ENCODE assay signal across 15 cellular contexts in the genomic region with DNA sequence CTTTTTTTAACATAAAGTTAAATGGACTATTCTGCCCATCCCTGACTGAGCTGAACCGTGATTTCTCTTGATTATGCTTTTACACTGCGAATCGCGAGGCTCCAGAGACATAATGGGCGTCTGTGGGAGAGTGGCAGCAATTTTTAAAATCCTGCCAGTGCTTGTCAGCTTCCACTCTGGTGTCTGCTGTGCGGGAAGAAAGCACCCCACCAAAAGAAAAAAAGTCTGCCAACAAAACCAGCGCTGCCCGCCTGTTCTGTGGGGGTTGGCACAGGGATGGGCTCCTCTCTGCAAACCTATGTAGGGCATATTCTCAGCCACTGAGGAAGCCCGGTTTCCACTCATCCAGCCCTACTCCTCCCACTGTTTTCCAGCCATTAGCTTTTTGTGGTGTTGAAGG.
DNase-seq lines count a peak whose midpoint lies in the region; ATAC-seq and TF ChIP-seq lines count a peak whose summit lies in the region.
"Had no signal": no experiment of that assay in that cellular context is flagged by ENCODE, and none has a peak within 500 bp of the region (broad histone marks: within the 10 kb centered on the region; RNA-seq: fewer than 3 reads in every experiment).

No MANE protein-coding gene starts in this region.

- H3K9me3 ChIP-seq in neural cell (ENCODE audit: low read length), result no peaks in the 10 kb centered on the region
- no peaks in the 10 kb centered on the region for H3K9me3 ChIP-seq in HAP-1
- H3K9me3 ChIP-seq: A549 had no signal

- H3K79me2 ChIP-seq in neural cell (replicated peaks; ENCODE audit: insufficient read depth, low read length), result no peaks in the 10 kb centered on the region

- H3K9me2 ChIP-seq in neural cell (ENCODE audit: insufficient read depth, low read length), result no peaks in the 10 kb centered on the region

- H4K20me1 ChIP-seq in neural cell (ENCODE audit: insufficient read depth), result no peaks in the 10 kb centered on the region

- ATAC-seq in stimulated activated memory B cell treated with anti-CD40 and anti-IgM and Interleukin-4, amounts not matched to agents 10 μg/mL and 1 μg/mL and 100 μg/mL, for 72 hours, result no peak
- no peak for ATAC-seq in GM21528 (IDR thresholded peaks at IDR 0.05; ENCODE audit: low FRiP score, unreplicated experiment)
- ATAC-seq in activated T-cell treated with anti-CD3 and anti-CD28 coated beads, Interleukin-2, amount 50 U/mL, for 72 hours (replicated peaks in 1 of 2), result no peak
- ATAC-seq: A549; CD8-positive, alpha-beta T cell had no signal

- H3K4me3 ChIP-seq in dorsolateral prefrontal cortex (no peak overlapping the region), neural cell (ENCODE audit: low read length) (no peak overlapping the region), HAP-1 (no peak overlapping the region)
- H3K4me3 ChIP-seq: A549 had no signal

- H3K9ac ChIP-seq in neural cell (ENCODE audit: low read length), result no peak overlapping the region

- peak; percentile 23 for TF ChIP-seq EP300 in neural cell (conservative IDR thresholded peaks at IDR 0.05; ENCODE audit: poor library complexity, severe bottlenecking)

- TF ChIP-seq CTCF in brain (conservative IDR thresholded peaks at IDR 0.05) (no peak), dorsolateral prefrontal cortex (IDR thresholded peaks at IDR 0.05 in 54 of 56, conservative IDR thresholded peaks at IDR 0.05 in 2 of 56; ENCODE audit: low read depth in 1 of 56, partially characterized antibody in 56 of 56) (no peak), neural cell (IDR thresholded peaks at IDR 0.05; ENCODE audit: poor library complexity, severe bottlenecking) (no peak)

- intact Hi-C loops in dorsolateral prefrontal cortex (cut with DNase I), result no loop called here

- no peak overlapping the region for H3K4me2 ChIP-seq in neural cell (ENCODE audit: low read length)
- H3K4me2 ChIP-seq: A549 had no signal

- no peaks in the 10 kb centered on the region for H3K27me3 ChIP-seq in dorsolateral prefrontal cortex
- no peaks in the 10 kb centered on the region for H3K27me3 ChIP-seq in neural cell (ENCODE audit: insufficient read depth, low read depth, low read length)
- H3K27me3 ChIP-seq in HAP-1 (ENCODE audit: low read depth), result no peaks in the 10 kb centered on the region

- in situ Hi-C loops in HAP-1 (cut with MboI; ENCODE audit: low sequenced_read_pairs), result no loop called here

- no peaks in the 10 kb centered on the region for H3F3A ChIP-seq in neural cell (ENCODE audit: insufficient read depth, low read length, poor library complexity, severe bottlenecking)

- H3K27ac ChIP-seq in dorsolateral prefrontal cortex, result peak overlapping the region in 9 of 59 donors; percentile 1 to 54 (median 24)
- H3K27ac ChIP-seq in neural cell (ENCODE audit: low read length), result no peak overlapping the region
- H3K27ac ChIP-seq: A549 had no signal

- H3K4me1 ChIP-seq in HAP-1, result no peaks in the 10 kb centered on the region
- H3K4me1 ChIP-seq: A549 had no signal

- DNase-seq in dorsolateral prefrontal cortex (peak in 6 of 10 donors; percentile 43 to 64 (median 53)), superior temporal gyrus (ENCODE audit: extremely low spot score) (peak; percentile 37), HAP-1 (ENCODE audit: low spot score in 2 of 2) (no peak)
- DNase-seq in activated T-cell treated with anti-CD3 and anti-CD28 coated beads, Interleukin-2, amount 50 U/mL, for 72 hours, result no peak
- DNase-seq: CD8-positive, alpha-beta T cell; COR-L47; DMS153; EL; GDM1 had no signal

- H3K4me1 Mint-ChIP-seq in brain, result peaks cover 52% of the 10 kb centered on the region
- peaks cover 6% of the 10 kb centered on the region for H3K4me1 Mint-ChIP-seq in stimulated activated memory B cell treated with anti-CD40 and anti-IgM and Interleukin-4, amounts not matched to agents 10 μg/mL and 1 μg/mL and 100 μg/mL, for 72 hours
- no peaks in the 10 kb centered on the region for H3K4me1 Mint-ChIP-seq in activated T-cell treated with anti-CD3 and anti-CD28 coated beads, Interleukin-2, amount 50 U/mL, for 72 hours (ENCODE audit: low read depth)

- peak overlapping the region in 4 of 5 experiments; percentile 11 to 54 (median 24) for H3K27ac Mint-ChIP-seq in brain
- no peak overlapping the region for H3K27ac Mint-ChIP-seq in stimulated activated memory B cell treated with anti-CD40 and anti-IgM and Interleukin-4, amounts not matched to agents 10 μg/mL and 1 μg/mL and 100 μg/mL, for 72 hours
- no peak overlapping the region for H3K27ac Mint-ChIP-seq in activated T-cell treated with anti-CD3 and anti-CD28 coated beads, Interleukin-2, amount 50 U/mL, for 72 hours
- H3K27ac Mint-ChIP-seq: CD14-positive monocyte; CD8-positive, alpha-beta T cell had no signal

- H3K27me3 Mint-ChIP-seq in brain, result no peaks in the 10 kb centered on the region
- H3K27me3 Mint-ChIP-seq in stimulated activated memory B cell treated with anti-CD40 and anti-IgM and Interleukin-4, amounts not matched to agents 10 μg/mL and 1 μg/mL and 100 μg/mL, for 72 hours, result no peaks in the 10 kb centered on the region
- H3K27me3 Mint-ChIP-seq in activated T-cell treated with anti-CD3 and anti-CD28 coated beads, Interleukin-2, amount 50 U/mL, for 72 hours (ENCODE audit: low read depth), result peaks cover 7% of the 10 kb centered on the region

- peak overlapping the region in 3 of 5 experiments; percentile 0 to 64 (median 9) for H3K4me3 Mint-ChIP-seq in brain
- H3K4me3 Mint-ChIP-seq in stimulated activated memory B cell treated with anti-CD40 and anti-IgM and Interleukin-4, amounts not matched to agents 10 μg/mL and 1 μg/mL and 100 μg/mL, for 72 hours, result no peak overlapping the region
- H3K4me3 Mint-ChIP-seq in activated T-cell treated with anti-CD3 and anti-CD28 coated beads, Interleukin-2, amount 50 U/mL, for 72 hours, result no peak overlapping the region
- H3K4me3 Mint-ChIP-seq: CD14-positive monocyte; CD8-positive, alpha-beta T cell had no signal

- H3K9me3 Mint-ChIP-seq in brain, result no peaks in the 10 kb centered on the region
- no peaks in the 10 kb centered on the region for H3K9me3 Mint-ChIP-seq in stimulated activated memory B cell treated with anti-CD40 and anti-IgM and Interleukin-4, amounts not matched to agents 10 μg/mL and 1 μg/mL and 100 μg/mL, for 72 hours
- H3K9me3 Mint-ChIP-seq in activated T-cell treated with anti-CD3 and anti-CD28 coated beads, Interleukin-2, amount 50 U/mL, for 72 hours, result no peaks in the 10 kb centered on the region
- H3K9me3 Mint-ChIP-seq: CD8-positive, alpha-beta T cell had no signal

- no peak for TF ChIP-seq RAD21 in neural cell (conservative IDR thresholded peaks at IDR 0.05)

- H3K36me3 Mint-ChIP-seq in brain, result peaks cover 4% of the 10 kb centered on the region
- H3K36me3 Mint-ChIP-seq in stimulated activated memory B cell treated with anti-CD40 and anti-IgM and Interleukin-4, amounts not matched to agents 10 μg/mL and 1 μg/mL and 100 μg/mL, for 72 hours, result peaks cover 4% of the 10 kb centered on the region
- H3K36me3 Mint-ChIP-seq in activated T-cell treated with anti-CD3 and anti-CD28 coated beads, Interleukin-2, amount 50 U/mL, for 72 hours (ENCODE audit: insufficient read depth in 2 of 2), result no peaks in the 10 kb centered on the region
- H3K36me3 Mint-ChIP-seq: CD14-positive monocyte; CD8-positive, alpha-beta T cell had no signal

- no peaks in the 10 kb centered on the region for H3K36me3 ChIP-seq in neural cell (ENCODE audit: insufficient read depth, low read length)
- no peaks in the 10 kb centered on the region for H3K36me3 ChIP-seq in HAP-1 (replicated peaks)

- no peak overlapping the region for H2AFZ ChIP-seq in neural cell (ENCODE audit: low read depth, low read length)

TF ChIP-seq in neural cell, 6 proteins besides CTCF, POLR2A, EP300 and RAD21:
- TF ChIP-seq TAF1 (IDR thresholded peaks at IDR 0.05; ENCODE audit: low read depth) (no peak), EZH2 (IDR thresholded peaks at IDR 0.05; ENCODE audit: borderline replicate concordance, insufficient read depth, low read length, poor library complexity, severe bottlenecking) (no peak), SMC3 (conservative IDR thresholded peaks at IDR 0.05; ENCODE audit: poor library complexity) (no peak), MXI1 (conservative IDR thresholded peaks at IDR 0.05; ENCODE audit: poor library complexity, severe bottlenecking) (no peak), POLR2AphosphoS5 (IDR thresholded peaks at IDR 0.05) (no peak)
- TF ChIP-seq, protein P1, sequence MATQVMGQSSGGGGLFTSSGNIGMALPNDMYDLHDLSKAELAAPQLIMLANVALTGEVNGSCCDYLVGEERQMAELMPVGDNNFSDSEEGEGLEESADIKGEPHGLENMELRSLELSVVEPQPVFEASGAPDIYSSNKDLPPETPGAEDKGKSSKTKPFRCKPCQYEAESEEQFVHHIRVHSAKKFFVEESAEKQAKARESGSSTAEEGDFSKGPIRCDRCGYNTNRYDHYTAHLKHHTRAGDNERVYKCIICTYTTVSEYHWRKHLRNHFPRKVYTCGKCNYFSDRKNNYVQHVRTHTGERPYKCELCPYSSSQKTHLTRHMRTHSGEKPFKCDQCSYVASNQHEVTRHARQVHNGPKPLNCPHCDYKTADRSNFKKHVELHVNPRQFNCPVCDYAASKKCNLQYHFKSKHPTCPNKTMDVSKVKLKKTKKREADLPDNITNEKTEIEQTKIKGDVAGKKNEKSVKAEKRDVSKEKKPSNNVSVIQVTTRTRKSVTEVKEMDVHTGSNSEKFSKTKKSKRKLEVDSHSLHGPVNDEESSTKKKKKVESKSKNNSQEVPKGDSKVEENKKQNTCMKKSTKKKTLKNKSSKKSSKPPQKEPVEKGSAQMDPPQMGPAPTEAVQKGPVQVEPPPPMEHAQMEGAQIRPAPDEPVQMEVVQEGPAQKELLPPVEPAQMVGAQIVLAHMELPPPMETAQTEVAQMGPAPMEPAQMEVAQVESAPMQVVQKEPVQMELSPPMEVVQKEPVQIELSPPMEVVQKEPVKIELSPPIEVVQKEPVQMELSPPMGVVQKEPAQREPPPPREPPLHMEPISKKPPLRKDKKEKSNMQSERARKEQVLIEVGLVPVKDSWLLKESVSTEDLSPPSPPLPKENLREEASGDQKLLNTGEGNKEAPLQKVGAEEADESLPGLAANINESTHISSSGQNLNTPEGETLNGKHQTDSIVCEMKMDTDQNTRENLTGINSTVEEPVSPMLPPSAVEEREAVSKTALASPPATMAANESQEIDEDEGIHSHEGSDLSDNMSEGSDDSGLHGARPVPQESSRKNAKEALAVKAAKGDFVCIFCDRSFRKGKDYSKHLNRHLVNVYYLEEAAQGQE (IDR thresholded peaks at IDR 0.05; ENCODE audit: borderline replicate concordance), result no peak

Comparison
In these comparisons a context has a peak if more than half of its experiments do, and no peak if none do; other contexts are left out.
1. H3K27ac Mint-ChIP-seq: peak in brain (4 of 5); none in stimulated activated memory B cell treated with anti-CD40 and anti-IgM and Interleukin-4, amounts not matched to agents 10 μg/mL and 1 μg/mL and 100 μg/mL, for 72 hours (single experiment) and activated T-cell treated with anti-CD3 and anti-CD28 coated beads, Interleukin-2, amount 50 U/mL, for 72 hours (single experiment).
2. H3K4me3 Mint-ChIP-seq: peak in brain (3 of 5); none in stimulated activated memory B cell treated with anti-CD40 and anti-IgM and Interleukin-4, amounts not matched to agents 10 μg/mL and 1 μg/mL and 100 μg/mL, for 72 hours (single experiment) and activated T-cell treated with anti-CD3 and anti-CD28 coated beads, Interleukin-2, amount 50 U/mL, for 72 hours (0 of 2).
3. DNase-seq: peak in dorsolateral prefrontal cortex (6 of 10) and superior temporal gyrus (single experiment); none in HAP-1 (0 of 2) and activated T-cell treated with anti-CD3 and anti-CD28 coated beads, Interleukin-2, amount 50 U/mL, for 72 hours (0 of 2).